Comparison of ENCODE assay signal across 9 cellular contexts in genomic region chr9:6646028-6646636, GRCh38. TPM values are rescaled to one million over a fixed set of nuclear protein-coding genes. Genes with fewer than 3 reads are reported as not detected.
DNase-seq lines count a peak whose midpoint lies in the region; ATAC-seq, FAIRE-seq and TF ChIP-seq lines count a peak whose summit lies in the region.
"Had no signal": no experiment of that assay in that cellular context is flagged by ENCODE, and none has a peak within 500 bp of the region (broad histone marks: within the 10 kb centered on the region; RNA-seq: fewer than 3 reads in every experiment).

No MANE protein-coding gene starts in this region.

- peaks cover 56% of the 10 kb centered on the region for H3K4me1 ChIP-seq in HepG2 (ENCODE audit: insufficient read depth, low read length)
- H3K4me1 ChIP-seq in stomach smooth muscle (ENCODE audit: control insufficient read depth, insufficient read depth, low read length), result peaks cover 11% of the 10 kb centered on the region

- H3K4me1 Mint-ChIP-seq in activated naive CD4-positive, alpha-beta T cell treated with anti-CD3 and anti-CD28 coated beads for 36 hours (ENCODE audit: low read depth), result peaks cover 19% of the 10 kb centered on the region

- no peak for TF ChIP-seq POLR2A in HepG2 (IDR thresholded peaks at IDR 0.05; ENCODE audit: insufficient read depth in 1 of 2, low read depth in 2 of 2, low read length in 2 of 2)

- peak overlapping the region; percentile 76 for H3K4me3 Mint-ChIP-seq in activated naive CD4-positive, alpha-beta T cell treated with anti-CD3 and anti-CD28 coated beads for 36 hours

- H3K36me3 Mint-ChIP-seq in activated naive CD4-positive, alpha-beta T cell treated with anti-CD3 and anti-CD28 coated beads for 36 hours (ENCODE audit: low read depth), result no peaks in the 10 kb centered on the region

- ATAC-seq in HG03064 (IDR thresholded peaks at IDR 0.05; ENCODE audit: low read depth, unreplicated experiment) (peak; percentile 14), HepG2 (no peak)

- TSS peak; percentile 68 for BruUV-seq in HepG2 (replicated peaks; lab: Mats Ljungman, UMichigan)

- peak overlapping the region; percentile 42 for H2AFZ ChIP-seq in HepG2 (ENCODE audit: low read length)

- H4K20me1 ChIP-seq in HepG2 (ENCODE audit: insufficient read depth, low read length), result no peaks in the 10 kb centered on the region; the same call in 1 of the 2 replicates

- no peak for TF ChIP-seq RAD21 in HepG2 (CRISPR knock-in tag; IDR thresholded peaks at IDR 0.05)

- peak overlapping the region; percentile 72 for H3K4me2 ChIP-seq in HepG2 (ENCODE audit: low read depth, low read length)

- H3K27ac ChIP-seq in HepG2 (ENCODE audit: extremely low read length, insufficient read depth, low read length) (peak overlapping the region; percentile 72), stomach smooth muscle (ENCODE audit: low read length) (no peak overlapping the region)

- 2% methylated on average over 18 of the region's 18 CpGs for WGBS in HepG2 (ENCODE audit: low lambda C conversion rate)

- intact Hi-C loops in activated naive CD4-positive, alpha-beta T cell treated with anti-CD3 and anti-CD28 coated beads for 36 hours (cut with micrococcal nuclease), result no loop called here
- intact Hi-C loops in HepG2 (cut with micrococcal nuclease; ENCODE audit: unreplicated experiment), result no loop called here

- peaks cover 63% of the 10 kb centered on the region for H3K79me2 ChIP-seq in HepG2 (ENCODE audit: insufficient read depth, low read length)

- H3K27ac Mint-ChIP-seq in activated naive CD4-positive, alpha-beta T cell treated with anti-CD3 and anti-CD28 coated beads for 36 hours, result no peak overlapping the region

- H3K36me3 ChIP-seq in HepG2 (replicated peaks in 1 of 2; ENCODE audit: control insufficient read depth in 1 of 2, insufficient read depth in 2 of 2, low read length in 2 of 2) (peaks cover 2% of the 10 kb centered on the region in 2 experiments; a peak in 4 of 5 replicates), stomach smooth muscle (ENCODE audit: control insufficient read depth in 2 of 2, insufficient read depth in 2 of 2, low read length in 2 of 2) (no peaks in the 10 kb centered on the region)

- CTCF ChIA-PET in activated naive CD4-positive, alpha-beta T cell treated with anti-CD3 and anti-CD28 coated beads for 36 hours (lab: Charles Lee), result interaction anchor here (0.9 to 1.4 kb wide), 2 partner anchors 18 to 36 kb away, joined by 3 to 4 read pairs; no protein-coding TSS in a partner anchor
- CTCF ChIA-PET in HepG2 (lab: Yijun Ruan, JAX; ENCODE audit: low intra/inter-chr PET ratio, low total read pairs), result no interaction called here

- POLR2A ChIA-PET in HepG2 (lab: Yijun Ruan, JAX), result interaction anchor here (0.7 to 2.4 kb wide), 8 partner anchors 12 to 111 kb away, joined by 3 to 16 read pairs (median 4); partner anchors contain the start of gene KDM4C

- in situ Hi-C loops in Caki2 (cut with HindIII; ENCODE audit: low pct_unique_long_range_greater_than_20kb, low sequenced_read_pairs) (no loop called here), HepG2 (cut with HindIII; ENCODE audit: extremely low pct_ligation_motif_present, low pct_unique_long_range_greater_than_20kb) (no loop called here)

- H3K9ac ChIP-seq in HepG2 (ENCODE audit: insufficient read depth, low read depth, low read length), result peak overlapping the region; percentile 71
- no peak overlapping the region for H3K9ac ChIP-seq in stomach smooth muscle (ENCODE audit: low read length in 2 of 2)

- no peaks in the 10 kb centered on the region; a peak in 1 of 5 replicates for H3K27me3 ChIP-seq in HepG2 (ENCODE audit: control insufficient read depth in 1 of 2, insufficient read depth in 2 of 2, low read length in 2 of 2)
- peaks cover 35 to 39% of the 10 kb centered on the region in 2 donors for H3K27me3 ChIP-seq in stomach smooth muscle (ENCODE audit: control insufficient read depth in 1 of 2, insufficient read depth in 2 of 2, low read length in 2 of 2)

- no peaks in the 10 kb centered on the region for H3K9me3 Mint-ChIP-seq in activated naive CD4-positive, alpha-beta T cell treated with anti-CD3 and anti-CD28 coated beads for 36 hours

- H3K4me3 ChIP-seq in HepG2 (replicated peaks in 1 of 3; ENCODE audit: insufficient read depth in 1 of 3, low read depth in 2 of 3, low read length in 3 of 3) (peak overlapping the region; percentile 76 to 96 (median 81)), stomach smooth muscle (ENCODE audit: low read length in 2 of 2) (peak overlapping the region; percentile 55 to 60)

- peaks cover 41% of the 10 kb centered on the region for H3K27me3 Mint-ChIP-seq in activated naive CD4-positive, alpha-beta T cell treated with anti-CD3 and anti-CD28 coated beads for 36 hours (ENCODE audit: low read depth)

- FAIRE-seq in HepG2 (lab: Jason Lieb, UNC), result no peak
- FAIRE-seq: islet of Langerhans had no signal

- no peak for TF ChIP-seq CTCF in HepG2 (CRISPR knock-in tag; IDR thresholded peaks at IDR 0.05)

- no peaks in the 10 kb centered on the region for H3K9me3 ChIP-seq in HepG2 (ENCODE audit: low read length)
- no peaks in the 10 kb centered on the region for H3K9me3 ChIP-seq in stomach smooth muscle (ENCODE audit: control insufficient read depth in 2 of 2, low read length in 2 of 2)

- DNase-seq in Caki2 (ENCODE audit: low read depth) (peak; percentile 51), HepG2 (ENCODE audit: low spot score) (peak; percentile 18), NCI-H1930 (lab: John Stamatoyannopoulos, UW) (no peak), NCI-H2171 treated with DMSO at 0.1 percent for 48 hours (lab: John Stamatoyannopoulos, UW) (no peak)
- DNase-seq in activated naive CD4-positive, alpha-beta T cell treated with anti-CD3 and anti-CD28 coated beads for 36 hours, result peak; percentile 45
- DNase-seq in effector CD4-positive, alpha-beta T cell, result no peak

- TF ChIP-seq EP300 in HepG2 (IDR thresholded peaks at IDR 0.05; ENCODE audit: low read depth in 2 of 2, low read length in 2 of 2) (no peak), HepG2 (CRISPR knock-in tag; IDR thresholded peaks at IDR 0.05; ENCODE audit: borderline replicate concordance) (no peak)

TF ChIP-seq in HepG2, 621 proteins besides CTCF, POLR2A, EP300 and RAD21 (continues in another document):
- TF ChIP-seq ZMYM2 (CRISPR knock-in tag; IDR thresholded peaks at IDR 0.05) (no peak), CEBPG (CRISPR knock-in tag; IDR thresholded peaks at IDR 0.05) (peak; percentile 40), THAP8 (CRISPR knock-in tag; IDR thresholded peaks at IDR 0.05; ENCODE audit: borderline replicate concordance) (no peak), DPF2 (CRISPR knock-in tag; IDR thresholded peaks at IDR 0.05; ENCODE audit: borderline replicate concordance, low read depth) (no peak), MAX (IDR thresholded peaks at IDR 0.05) (peak; percentile 41), STAT5B (CRISPR knock-in tag; IDR thresholded peaks at IDR 0.05) (no peak), ZNF232 (CRISPR knock-in tag; IDR thresholded peaks at IDR 0.05; ENCODE audit: borderline replicate concordance) (no peak), TBL1XR1 (IDR thresholded peaks at IDR 0.05; ENCODE audit: borderline replicate concordance, low read length, partially characterized antibody) (no peak), ZC3H4 (CRISPR knock-in tag; IDR thresholded peaks at IDR 0.05; ENCODE audit: borderline replicate concordance) (no peak), ZKSCAN1 (IDR thresholded peaks at IDR 0.05; ENCODE audit: low read length) (no peak), KDM2A (CRISPR knock-in tag; IDR thresholded peaks at IDR 0.05; ENCODE audit: borderline replicate concordance, low read depth) (no peak), JARID2 (CRISPR knock-in tag; IDR thresholded peaks at IDR 0.05; ENCODE audit: insufficient replicate concordance) (no peak), SRSF9 (IDR thresholded peaks at IDR 0.05; ENCODE audit: borderline replicate concordance, insufficient read depth, low read depth, low read length, poor library complexity, severe bottlenecking) (no peak)

RNA-seq across cellular contexts. Expression of gene GLDC, which starts 0.6 kb away (rescaled TPM):
- 14.3 and 21.2 TPM in 2 replicates for total RNA-seq in Caki2 (2014; rRNA removed; shearing (Covaris generic); ENCODE audit: low replicate concordance)
- total RNA-seq in activated naive CD4-positive, alpha-beta T cell treated with anti-CD3 and anti-CD28 coated beads for 36 hours, result 1 to 10 TPM; 1.7 to 1.9 TPM
- total RNA-seq in HepG2 (2016; rRNA removed; fragmentation: Illumina TruSeq; extraction: Trizol), result 51.0 and 115 TPM in 2 replicates
- 10.0 and 16.1 TPM in 2 replicates for total RNA-seq in HepG2 (2016; cell fraction: cytosol; rRNA removed; fragmentation: Illumina TruSeq; extraction: Trizol; ENCODE audit: low read depth)
- total RNA-seq in HepG2 (2016; cell fraction: insoluble cytoplasmic fraction; rRNA removed; fragmentation: Illumina TruSeq; extraction: Trizol), result 51.9 and 113 TPM in 2 replicates
- total RNA-seq in HepG2 (2016; cell fraction: membrane; rRNA removed; fragmentation: Illumina TruSeq; extraction: Trizol), result 20.3 and 21.3 TPM in 2 replicates
- total RNA-seq in HepG2 (2016; cell fraction: nucleus; rRNA removed; fragmentation: Illumina TruSeq; extraction: Trizol), result 88.2 and 101 TPM in 2 replicates
- 46.9 and 59.3 TPM in 2 replicates for polyA plus RNA-seq in HepG2 (2011; rRNA removed)
- 35.5 and 38.1 TPM in 2 replicates for polyA plus RNA-seq in HepG2 (2011; cell fraction: cytosol; rRNA removed)
- polyA plus RNA-seq in HepG2 (2011; cell fraction: nucleus; rRNA removed), result 46.0 and 54.8 TPM in 2 replicates
- 26.9 and 61.1 TPM in 2 replicates for polyA plus RNA-seq in HepG2 (2012)
- polyA plus RNA-seq in HepG2 (2016; cell fraction: cytosol; fragmentation: Illumina TruSeq; extraction: Trizol; ENCODE audit: low read depth), result 5.1 and 6.2 TPM in 2 replicates
- 54.2 and 57.8 TPM in 2 replicates for polyA plus RNA-seq in HepG2 (2016; cell fraction: insoluble cytoplasmic fraction; fragmentation: Illumina TruSeq; extraction: Trizol; ENCODE audit: low read depth)
- 13.5 and 14.1 TPM in 2 replicates for polyA plus RNA-seq in HepG2 (2016; cell fraction: membrane; fragmentation: Illumina TruSeq; extraction: Trizol; ENCODE audit: low read depth)
- 124 and 127 TPM in 2 replicates for polyA plus RNA-seq in HepG2 (2016; cell fraction: nucleus; fragmentation: Illumina TruSeq; extraction: Trizol; ENCODE audit: insufficient read depth, low read depth)
- 1.3 and 104 TPM in 2 replicates for polyA minus RNA-seq in HepG2 (2011; rRNA and poly(A)+ RNA removed; ENCODE audit: low replicate concordance)
- 27.9 and 47.7 TPM in 2 replicates for polyA minus RNA-seq in HepG2 (2011; cell fraction: cytosol; rRNA and poly(A)+ RNA removed)
- 57.6 and 74.4 TPM in 2 replicates for polyA minus RNA-seq in HepG2 (2011; cell fraction: nucleus; rRNA and poly(A)+ RNA removed)

Comparison
In these comparisons a context has a peak if more than half of its experiments do, and no peak if none do; other contexts are left out.
1. DNase-seq: peak in Caki2 (single experiment), activated naive CD4-positive, alpha-beta T cell treated with anti-CD3 and anti-CD28 coated beads for 36 hours (single experiment) and HepG2 (single experiment); none in NCI-H1930 (0 of 2), effector CD4-positive, alpha-beta T cell (single experiment) and NCI-H2171 treated with DMSO at 0.1 percent for 48 hours (single experiment).